Comparison of ENCODE assay signal across 17 cellular contexts in genomic region chr1:66357478-66358197, GRCh38.
DNase-seq lines count a peak whose midpoint lies in the region; ATAC-seq and TF ChIP-seq lines count a peak whose summit lies in the region.
"Had no signal": no experiment of that assay in that cellular context is flagged by ENCODE, and none has a peak within 500 bp of the region (broad histone marks: within the 10 kb centered on the region; RNA-seq: fewer than 3 reads in every experiment).

No MANE protein-coding gene starts in this region.

- no peak overlapping the region for H3K27ac ChIP-seq in Karpas-422 (ENCODE audit: low read length)
- H3K27ac ChIP-seq in effector memory CD4-positive, alpha-beta T cell (ENCODE audit: insufficient read depth, low read length, poor library complexity, severe bottlenecking) = peak overlapping the region; percentile 6
- peak overlapping the region; percentile 25 for H3K27ac ChIP-seq in psoas muscle
- no peak overlapping the region for H3K27ac ChIP-seq in testis
- H3K27ac ChIP-seq: esophagus squamous epithelium, PC-9, suprapubic skin, WERI-Rb-1 had no signal

- ATAC-seq in activated CD8-positive, alpha-beta memory T cell treated with anti-CD3 and anti-CD28 coated beads, Interleukin-2, amount 10 ng/mL, durations not matched to agents 7 days and 5 days = peak; percentile 64
- ATAC-seq in psoas muscle = no peak
- ATAC-seq in GM18858 (IDR thresholded peaks at IDR 0.05; ENCODE audit: unreplicated experiment) = no peak

- DNase-seq in activated CD8-positive, alpha-beta memory T cell treated with anti-CD3 and anti-CD28 coated beads, Interleukin-2, amount 10 ng/mL, durations not matched to agents 7 days and 5 days = no peak
- DNase-seq in activated CD8-positive, alpha-beta memory T cell treated with anti-CD3 and anti-CD28 coated beads, Interleukin-2, amount 50 U/mL, for 48 hours = no peak
- DNase-seq in Karpas-422 = no peak
- no peak for DNase-seq in effector memory CD4-positive, alpha-beta T cell
- no peak for DNase-seq in psoas muscle
- no peak for DNase-seq in testis
- DNase-seq in NCI-H446 treated with DMSO at 0.1 percent for 48 hours (lab: John Stamatoyannopoulos, UW) = no peak
- DNase-seq: esophagus squamous epithelium; kidney; NCI-H2029; PC-9; SK-N-SH; stimulated activated CD4-positive, alpha-beta T cell treated with anti-CD3 and anti-CD28 coated beads, Interleukin-15, amount 100 ng/mL, for 24 hours; WERI-Rb-1 had no signal

- H3K4me3 ChIP-seq in Karpas-422 (ENCODE audit: low read length) (no peak overlapping the region), psoas muscle (no peak overlapping the region), testis (no peak overlapping the region)
- no peak overlapping the region for H3K4me3 ChIP-seq in effector memory CD4-positive, alpha-beta T cell (ENCODE audit: insufficient read depth, low read depth, low read length, poor library complexity, severe bottlenecking)
- H3K4me3 ChIP-seq: esophagus squamous epithelium, PC-9, suprapubic skin had no signal

- 73 to 89% (median 76%) methylated on average over 3 of the region's 3 CpGs for WGBS in psoas muscle, 3 donors
- 92 to 94% methylated on average over 3 of the region's 3 CpGs for WGBS in testis, 2 donors

- CTCF ChIA-PET in activated CD8-positive, alpha-beta memory T cell treated with anti-CD3 and anti-CD28 coated beads, Interleukin-2, amount 10 ng/mL, durations not matched to agents 7 days and 5 days (lab: Charles Lee) = interaction anchor here (0.9 to 1.0 kb wide), 2 partner anchors 89 to 90 kb away, joined by 3 to 4 read pairs; no protein-coding TSS in a partner anchor

- peak overlapping the region; percentile 76 for H3K27ac Mint-ChIP-seq in activated CD8-positive, alpha-beta memory T cell treated with anti-CD3 and anti-CD28 coated beads, Interleukin-2, amount 10 ng/mL, durations not matched to agents 7 days and 5 days
- H3K27ac Mint-ChIP-seq: dendritic cell treated with granulocyte-macrophage colony-stimulating factor and Interleukin-4, amounts not matched to agents 40 ng/mL and 50 ng/mL, for 4 days had no signal

- H3K27me3 ChIP-seq in Karpas-422 (ENCODE audit: low read length) = no peaks in the 10 kb centered on the region
- H3K27me3 ChIP-seq in effector memory CD4-positive, alpha-beta T cell (replicated peaks; ENCODE audit: control insufficient read depth, insufficient read depth, low read length, poor library complexity, severe bottlenecking) = no peaks in the 10 kb centered on the region
- no peaks in the 10 kb centered on the region for H3K27me3 ChIP-seq in psoas muscle (ENCODE audit: insufficient read depth in 3 of 3, low read length in 2 of 3)
- H3K27me3 ChIP-seq in testis = no peaks in the 10 kb centered on the region
- H3K27me3 ChIP-seq: esophagus squamous epithelium, suprapubic skin had no signal

- H3K9me3 Mint-ChIP-seq in activated CD8-positive, alpha-beta memory T cell treated with anti-CD3 and anti-CD28 coated beads, Interleukin-2, amount 10 ng/mL, durations not matched to agents 7 days and 5 days (ENCODE audit: low read depth) = no peaks in the 10 kb centered on the region
- H3K9me3 Mint-ChIP-seq: dendritic cell treated with granulocyte-macrophage colony-stimulating factor and Interleukin-4, amounts not matched to agents 40 ng/mL and 50 ng/mL, for 4 days had no signal

- no peaks in the 10 kb centered on the region for H4K20me1 ChIP-seq in Karpas-422 (ENCODE audit: insufficient read depth, low read depth, low read length)

- peak overlapping the region; percentile 38 for H3K4me3 Mint-ChIP-seq in activated CD8-positive, alpha-beta memory T cell treated with anti-CD3 and anti-CD28 coated beads, Interleukin-2, amount 10 ng/mL, durations not matched to agents 7 days and 5 days
- H3K4me3 Mint-ChIP-seq: dendritic cell treated with granulocyte-macrophage colony-stimulating factor and Interleukin-4, amounts not matched to agents 40 ng/mL and 50 ng/mL, for 4 days had no signal

- H3K36me3 ChIP-seq in Karpas-422 (ENCODE audit: insufficient read depth, low read length) (no peaks in the 10 kb centered on the region; the same call in 1 of the 2 replicates), psoas muscle (ENCODE audit: insufficient read depth in 1 of 2, low read depth in 1 of 2) (peaks cover 15 to 57% of the 10 kb centered on the region in 2 donors), testis (ENCODE audit: low read depth, missing control alignments) (no peaks in the 10 kb centered on the region)
- H3K36me3 ChIP-seq in effector memory CD4-positive, alpha-beta T cell (ENCODE audit: control insufficient read depth, insufficient read depth, low read length) = peaks cover 30% of the 10 kb centered on the region
- H3K36me3 ChIP-seq: WERI-Rb-1 had no signal

- H3K4me2 ChIP-seq in Karpas-422 (ENCODE audit: low read depth, low read length, poor library complexity, severe bottlenecking) = no peak overlapping the region
- H3K4me2 ChIP-seq: PC-9, SK-N-SH had no signal

- no peak overlapping the region for H3K9ac ChIP-seq in Karpas-422 (ENCODE audit: low read length)
- H3K9ac ChIP-seq: SK-N-SH had no signal

- TF ChIP-seq CTCF in psoas muscle (IDR thresholded peaks at IDR 0.05) = no peak
- TF ChIP-seq CTCF in testis (IDR thresholded peaks at IDR 0.05) = no peak

- intact Hi-C loops in psoas muscle (cut with DNase I) = no loop called here
- intact Hi-C loops in testis (cut with DNase I; ENCODE audit: low total_unique reads) = no loop called here

- no peak for TF ChIP-seq POLR2A in testis (IDR thresholded peaks at IDR 0.05)

- no peaks in the 10 kb centered on the region for H3K9me2 ChIP-seq in Karpas-422 (replicated peaks; ENCODE audit: insufficient read depth, low read length)
- H3K9me2 ChIP-seq: SK-N-SH had no signal

- H3K27me3 Mint-ChIP-seq in activated CD8-positive, alpha-beta memory T cell treated with anti-CD3 and anti-CD28 coated beads, Interleukin-2, amount 10 ng/mL, durations not matched to agents 7 days and 5 days = no peaks in the 10 kb centered on the region
- H3K27me3 Mint-ChIP-seq: dendritic cell treated with granulocyte-macrophage colony-stimulating factor and Interleukin-4, amounts not matched to agents 40 ng/mL and 50 ng/mL, for 4 days had no signal

- H2AFZ ChIP-seq in Karpas-422 (ENCODE audit: low read length) = peak overlapping the region; percentile 25; the same call in 1 of the 2 replicates
- H2AFZ ChIP-seq: PC-9 had no signal

- H3K4me1 ChIP-seq in Karpas-422 (ENCODE audit: low read length) (peaks cover 55% of the 10 kb centered on the region), psoas muscle (peaks cover 70% of the 10 kb centered on the region), testis (peaks cover 6% of the 10 kb centered on the region)
- H3K4me1 ChIP-seq in effector memory CD4-positive, alpha-beta T cell (ENCODE audit: control insufficient read depth, insufficient read depth, low read length, poor library complexity, severe bottlenecking) = peaks cover 36% of the 10 kb centered on the region

- H3K9me3 ChIP-seq in Karpas-422 (ENCODE audit: low read length) (no peaks in the 10 kb centered on the region), psoas muscle (no peaks in the 10 kb centered on the region), testis (no peaks in the 10 kb centered on the region)
- no peaks in the 10 kb centered on the region for H3K9me3 ChIP-seq in effector memory CD4-positive, alpha-beta T cell (ENCODE audit: control insufficient read depth, low read length)
- H3K9me3 ChIP-seq: esophagus squamous epithelium, SK-N-SH, suprapubic skin had no signal

- H3K4me1 Mint-ChIP-seq in activated CD8-positive, alpha-beta memory T cell treated with anti-CD3 and anti-CD28 coated beads, Interleukin-2, amount 10 ng/mL, durations not matched to agents 7 days and 5 days = peaks cover 84% of the 10 kb centered on the region

- peaks cover 77% of the 10 kb centered on the region for H3K36me3 Mint-ChIP-seq in activated CD8-positive, alpha-beta memory T cell treated with anti-CD3 and anti-CD28 coated beads, Interleukin-2, amount 10 ng/mL, durations not matched to agents 7 days and 5 days

- no peaks in the 10 kb centered on the region for H3K79me2 ChIP-seq in Karpas-422 (ENCODE audit: low read length)

Comparison
In these comparisons a context has a peak if more than half of its experiments do, and no peak if none do; other contexts are left out.
1. H3K27ac ChIP-seq: peak in effector memory CD4-positive, alpha-beta T cell (single experiment) and psoas muscle (single experiment); none in Karpas-422 (single experiment) and testis (0 of 2).